14 cellular contexts compared by ENCODE assay signal in genomic region chr1:115067460-115067859, GRCh38.
DNase-seq lines count a peak whose midpoint lies in the region; TF ChIP-seq lines count a peak whose summit lies in the region.
"Had no signal": no experiment of that assay in that cellular context is flagged by ENCODE, and none has a peak within 500 bp of the region (broad histone marks: within the 10 kb centered on the region; RNA-seq: fewer than 3 reads in every experiment).

No MANE protein-coding gene starts in this region.

- DNase-seq in HS-27A (ENCODE audit: low read depth) (peak; percentile 72), amniotic stem cell (lab: John Stamatoyannopoulos, UW) (peak; percentile 34), inferior parietal cortex (ENCODE audit: extremely low spot score) (peak; percentile 27), tibial artery (no peak), OCI-M2 (lab: John Stamatoyannopoulos, UW; ENCODE audit: unreplicated experiment) (no peak), NCI-H128 (lab: John Stamatoyannopoulos, UW; ENCODE audit: unreplicated experiment) (no peak), COLO668 (lab: John Stamatoyannopoulos, UW; ENCODE audit: unreplicated experiment) (no peak)
- DNase-seq in effector memory CD4-positive, alpha-beta T cell: no peak
- DNase-seq: activated CD8-positive, alpha-beta memory T cell treated with anti-CD3 and anti-CD28 coated beads for 24 hours; activated naive CD4-positive, alpha-beta T cell treated with Interleukin-2 at 50 U/mL for 16 hours; CD4-positive, CD25-positive, alpha-beta regulatory T cell; dermis blood vessel endothelial cell; left lung; OCI-M1 had no signal

- H3K4me1 ChIP-seq in tibial artery: peaks cover 5 to 74% (median 36%) of the 10 kb centered on the region in 4 donors
- peaks cover 7% of the 10 kb centered on the region for H3K4me1 ChIP-seq in effector memory CD4-positive, alpha-beta T cell (ENCODE audit: control insufficient read depth, insufficient read depth, low read length, poor library complexity, severe bottlenecking)

- H3K36me3 ChIP-seq in tibial artery: no peaks in the 10 kb centered on the region
- no peaks in the 10 kb centered on the region for H3K36me3 ChIP-seq in effector memory CD4-positive, alpha-beta T cell (ENCODE audit: control insufficient read depth, insufficient read depth, low read length)

- intact Hi-C loops in tibial artery (cut with DNase I; ENCODE audit: low total_unique reads): no loop called here

- peak overlapping the region; percentile 80 to 84 for H3K27ac ChIP-seq in tibial artery
- H3K27ac ChIP-seq in effector memory CD4-positive, alpha-beta T cell (ENCODE audit: insufficient read depth, low read length, poor library complexity, severe bottlenecking): no peak overlapping the region
- H3K27ac ChIP-seq: left lung had no signal

- TF ChIP-seq CTCF in tibial artery (IDR thresholded peaks at IDR 0.05): no peak

- no peaks in the 10 kb centered on the region for H3K9me3 ChIP-seq in tibial artery
- H3K9me3 ChIP-seq in effector memory CD4-positive, alpha-beta T cell (ENCODE audit: control insufficient read depth, low read length): no peaks in the 10 kb centered on the region
- H3K9me3 ChIP-seq: left lung had no signal

- no peaks in the 10 kb centered on the region for H3K27me3 ChIP-seq in tibial artery
- no peaks in the 10 kb centered on the region for H3K27me3 ChIP-seq in effector memory CD4-positive, alpha-beta T cell (replicated peaks; ENCODE audit: control insufficient read depth, insufficient read depth, low read length, poor library complexity, severe bottlenecking)
- H3K27me3 ChIP-seq: left lung had no signal

- peak overlapping the region; percentile 7 to 10 for H3K4me3 ChIP-seq in tibial artery
- no peak overlapping the region for H3K4me3 ChIP-seq in effector memory CD4-positive, alpha-beta T cell (ENCODE audit: insufficient read depth, low read depth, low read length, poor library complexity, severe bottlenecking)
- H3K4me3 ChIP-seq: left lung had no signal

Comparison
In these comparisons a context has a peak if more than half of its experiments do, and no peak if none do; other contexts are left out.
1. DNase-seq: peak in HS-27A (single experiment), amniotic stem cell (single experiment) and inferior parietal cortex (single experiment); none in tibial artery (0 of 2), OCI-M2 (single experiment), NCI-H128 (single experiment), effector memory CD4-positive, alpha-beta T cell (0 of 3) and COLO668 (single experiment).